ENCODE assay signal across 1 cellular context in genomic region chr16:69435977-69436729, GRCh38.
TF ChIP-seq lines count a peak whose summit lies in the region.

No MANE protein-coding gene starts in this region.

TF ChIP-seq in HepG2, 621 proteins besides CTCF, POLR2A, EP300 and RAD21 (continued from another document and continues in another):
- no peak for TF ChIP-seq HMGXB4 (CRISPR knock-in tag; IDR thresholded peaks at IDR 0.05; ENCODE audit: borderline replicate concordance in 1 of 2, low read depth in 1 of 2)
- TF ChIP-seq, protein P1, sequence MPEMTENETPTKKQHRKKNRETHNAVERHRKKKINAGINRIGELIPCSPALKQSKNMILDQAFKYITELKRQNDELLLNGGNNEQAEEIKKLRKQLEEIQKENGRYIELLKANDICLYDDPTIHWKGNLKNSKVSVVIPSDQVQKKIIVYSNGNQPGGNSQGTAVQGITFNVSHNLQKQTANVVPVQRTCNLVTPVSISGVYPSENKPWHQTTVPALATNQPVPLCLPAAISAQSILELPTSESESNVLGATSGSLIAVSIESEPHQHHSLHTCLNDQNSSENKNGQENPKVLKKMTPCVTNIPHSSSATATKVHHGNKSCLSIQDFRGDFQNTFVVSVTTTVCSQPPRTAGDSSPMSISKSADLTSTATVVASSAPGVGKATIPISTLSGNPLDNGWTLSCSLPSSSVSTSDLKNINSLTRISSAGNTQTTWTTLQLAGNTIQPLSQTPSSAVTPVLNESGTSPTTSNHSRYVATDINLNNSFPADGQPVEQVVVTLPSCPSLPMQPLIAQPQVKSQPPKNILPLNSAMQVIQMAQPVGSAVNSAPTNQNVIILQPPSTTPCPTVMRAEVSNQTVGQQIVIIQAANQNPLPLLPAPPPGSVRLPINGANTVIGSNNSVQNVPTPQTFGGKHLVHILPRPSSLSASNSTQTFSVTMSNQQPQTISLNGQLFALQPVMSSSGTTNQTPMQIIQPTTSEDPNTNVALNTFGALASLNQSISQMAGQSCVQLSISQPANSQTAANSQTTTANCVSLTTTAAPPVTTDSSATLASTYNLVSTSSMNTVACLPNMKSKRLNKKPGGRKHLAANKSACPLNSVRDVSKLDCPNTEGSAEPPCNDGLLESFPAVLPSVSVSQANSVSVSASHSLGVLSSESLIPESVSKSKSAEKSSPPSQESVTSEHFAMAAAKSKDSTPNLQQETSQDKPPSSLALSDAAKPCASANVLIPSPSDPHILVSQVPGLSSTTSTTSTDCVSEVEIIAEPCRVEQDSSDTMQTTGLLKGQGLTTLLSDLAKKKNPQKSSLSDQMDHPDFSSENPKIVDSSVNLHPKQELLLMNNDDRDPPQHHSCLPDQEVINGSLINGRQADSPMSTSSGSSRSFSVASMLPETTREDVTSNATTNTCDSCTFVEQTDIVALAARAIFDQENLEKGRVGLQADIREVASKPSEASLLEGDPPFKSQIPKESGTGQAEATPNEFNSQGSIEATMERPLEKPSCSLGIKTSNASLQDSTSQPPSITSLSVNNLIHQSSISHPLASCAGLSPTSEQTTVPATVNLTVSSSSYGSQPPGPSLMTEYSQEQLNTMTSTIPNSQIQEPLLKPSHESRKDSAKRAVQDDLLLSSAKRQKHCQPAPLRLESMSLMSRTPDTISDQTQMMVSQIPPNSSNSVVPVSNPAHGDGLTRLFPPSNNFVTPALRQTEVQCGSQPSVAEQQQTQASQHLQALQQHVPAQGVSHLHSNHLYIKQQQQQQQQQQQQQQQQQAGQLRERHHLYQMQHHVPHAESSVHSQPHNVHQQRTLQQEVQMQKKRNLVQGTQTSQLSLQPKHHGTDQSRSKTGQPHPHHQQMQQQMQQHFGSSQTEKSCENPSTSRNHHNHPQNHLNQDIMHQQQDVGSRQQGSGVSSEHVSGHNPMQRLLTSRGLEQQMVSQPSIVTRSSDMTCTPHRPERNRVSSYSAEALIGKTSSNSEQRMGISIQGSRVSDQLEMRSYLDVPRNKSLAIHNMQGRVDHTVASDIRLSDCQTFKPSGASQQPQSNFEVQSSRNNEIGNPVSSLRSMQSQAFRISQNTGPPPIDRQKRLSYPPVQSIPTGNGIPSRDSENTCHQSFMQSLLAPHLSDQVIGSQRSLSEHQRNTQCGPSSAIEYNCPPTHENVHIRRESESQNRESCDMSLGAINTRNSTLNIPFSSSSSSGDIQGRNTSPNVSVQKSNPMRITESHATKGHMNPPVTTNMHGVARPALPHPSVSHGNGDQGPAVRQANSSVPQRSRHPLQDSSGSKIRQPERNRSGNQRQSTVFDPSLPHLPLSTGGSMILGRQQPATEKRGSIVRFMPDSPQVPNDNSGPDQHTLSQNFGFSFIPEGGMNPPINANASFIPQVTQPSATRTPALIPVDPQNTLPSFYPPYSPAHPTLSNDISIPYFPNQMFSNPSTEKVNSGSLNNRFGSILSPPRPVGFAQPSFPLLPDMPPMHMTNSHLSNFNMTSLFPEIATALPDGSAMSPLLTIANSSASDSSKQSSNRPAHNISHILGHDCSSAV (CRISPR knock-in tag; IDR thresholded peaks at IDR 0.05; ENCODE audit: borderline replicate concordance): no peak
- TF ChIP-seq JDP2 (CRISPR knock-in tag; IDR thresholded peaks at IDR 0.05; ENCODE audit: borderline replicate concordance): no peak
- no peak for TF ChIP-seq ZNF709 (CRISPR knock-in tag; IDR thresholded peaks at IDR 0.05)
- no peak for TF ChIP-seq SRSF4 (IDR thresholded peaks at IDR 0.05; ENCODE audit: low read depth, low read length, poor library complexity, severe bottlenecking)
- no peak for TF ChIP-seq MAFK (conservative IDR thresholded peaks at IDR 0.05 in 1 of 2, IDR thresholded peaks at IDR 0.05 in 1 of 2; ENCODE audit: low read length in 2 of 2)
- TF ChIP-seq ZNF441 (CRISPR knock-in tag; IDR thresholded peaks at IDR 0.05; ENCODE audit: borderline replicate concordance): no peak
- peak; percentile 46; the same call in 1 of the 2 replicates for TF ChIP-seq FOSL2 (CRISPR knock-in tag; IDR thresholded peaks at IDR 0.05)
- no peak for TF ChIP-seq ZNF839 (CRISPR knock-in tag; IDR thresholded peaks at IDR 0.05; ENCODE audit: borderline replicate concordance)
- TF ChIP-seq, protein P2, sequence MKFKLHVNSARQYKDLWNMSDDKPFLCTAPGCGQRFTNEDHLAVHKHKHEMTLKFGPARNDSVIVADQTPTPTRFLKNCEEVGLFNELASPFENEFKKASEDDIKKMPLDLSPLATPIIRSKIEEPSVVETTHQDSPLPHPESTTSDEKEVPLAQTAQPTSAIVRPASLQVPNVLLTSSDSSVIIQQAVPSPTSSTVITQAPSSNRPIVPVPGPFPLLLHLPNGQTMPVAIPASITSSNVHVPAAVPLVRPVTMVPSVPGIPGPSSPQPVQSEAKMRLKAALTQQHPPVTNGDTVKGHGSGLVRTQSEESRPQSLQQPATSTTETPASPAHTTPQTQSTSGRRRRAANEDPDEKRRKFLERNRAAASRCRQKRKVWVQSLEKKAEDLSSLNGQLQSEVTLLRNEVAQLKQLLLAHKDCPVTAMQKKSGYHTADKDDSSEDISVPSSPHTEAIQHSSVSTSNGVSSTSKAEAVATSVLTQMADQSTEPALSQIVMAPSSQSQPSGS (CRISPR knock-in tag; IDR thresholded peaks at IDR 0.05): peak; percentile 69; the same call in 1 of the 2 replicates
- no peak for TF ChIP-seq ZNF446 (CRISPR knock-in tag; IDR thresholded peaks at IDR 0.05)
- TF ChIP-seq ZNF780A (CRISPR knock-in tag; IDR thresholded peaks at IDR 0.05): no peak
- no peak for TF ChIP-seq NBN (conservative IDR thresholded peaks at IDR 0.05)
- peak; percentile 80 for TF ChIP-seq PAXIP1 (CRISPR knock-in tag; conservative IDR thresholded peaks at IDR 0.05)
- TF ChIP-seq FOXK2 (IDR thresholded peaks at IDR 0.05): no peak
- peak; percentile 79 for TF ChIP-seq SALL1 (CRISPR knock-in tag; IDR thresholded peaks at IDR 0.05)
- TF ChIP-seq HDAC2 (CRISPR knock-in tag; IDR thresholded peaks at IDR 0.05): peak; percentile 66; the same call in 1 of the 2 replicates
- no peak for TF ChIP-seq ZMAT5 (CRISPR knock-in tag; IDR thresholded peaks at IDR 0.05; ENCODE audit: borderline replicate concordance, low read depth)
- TF ChIP-seq GATAD1 (CRISPR knock-in tag; IDR thresholded peaks at IDR 0.05): peak; percentile 47
- peak; percentile 45; the same call in 1 of the 2 replicates for TF ChIP-seq SKIL (CRISPR knock-in tag; IDR thresholded peaks at IDR 0.05; ENCODE audit: borderline replicate concordance)
- TF ChIP-seq ERF (CRISPR knock-in tag; IDR thresholded peaks at IDR 0.05): peak; percentile 43; the same call in 1 of the 2 replicates
- TF ChIP-seq ZNF138 (CRISPR knock-in tag; IDR thresholded peaks at IDR 0.05; ENCODE audit: low read depth): no peak
- no peak for TF ChIP-seq ZNF777 (CRISPR knock-in tag; IDR thresholded peaks at IDR 0.05)
- TF ChIP-seq TARDBP (CRISPR knock-in tag; IDR thresholded peaks at IDR 0.05): peak; percentile 39; the same call in 1 of the 2 replicates
- TF ChIP-seq ATF7-NPFF (CRISPR knock-in tag; IDR thresholded peaks at IDR 0.05; ENCODE audit: low read depth): no peak
- TF ChIP-seq PAWR (CRISPR knock-in tag; IDR thresholded peaks at IDR 0.05; ENCODE audit: borderline replicate concordance): no peak
- TF ChIP-seq GRHL1 (CRISPR knock-in tag; conservative IDR thresholded peaks at IDR 0.05): no peak
- TF ChIP-seq, protein P3, sequence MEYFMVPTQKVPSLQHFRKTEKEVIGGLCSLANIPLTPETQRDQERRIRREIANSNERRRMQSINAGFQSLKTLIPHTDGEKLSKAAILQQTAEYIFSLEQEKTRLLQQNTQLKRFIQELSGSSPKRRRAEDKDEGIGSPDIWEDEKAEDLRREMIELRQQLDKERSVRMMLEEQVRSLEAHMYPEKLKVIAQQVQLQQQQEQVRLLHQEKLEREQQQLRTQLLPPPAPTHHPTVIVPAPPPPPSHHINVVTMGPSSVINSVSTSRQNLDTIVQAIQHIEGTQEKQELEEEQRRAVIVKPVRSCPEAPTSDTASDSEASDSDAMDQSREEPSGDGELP (IDR thresholded peaks at IDR 0.05; ENCODE audit: borderline replicate concordance, low read depth): peak; percentile 97
- no peak for TF ChIP-seq JUND (CRISPR knock-in tag; IDR thresholded peaks at IDR 0.05)
- TF ChIP-seq ZNF331 (CRISPR knock-in tag; IDR thresholded peaks at IDR 0.05): peak; percentile 59; the same call in 1 of the 2 replicates
- no peak for TF ChIP-seq ZNF569 (CRISPR knock-in tag; IDR thresholded peaks at IDR 0.05; ENCODE audit: borderline replicate concordance)
- no peak for TF ChIP-seq TAF1 (CRISPR knock-in tag; IDR thresholded peaks at IDR 0.05)
- no peak for TF ChIP-seq ZKSCAN1 (IDR thresholded peaks at IDR 0.05; ENCODE audit: low read length)
- peak; percentile 58; the same call in 1 of the 2 replicates for TF ChIP-seq SIX1 (CRISPR knock-in tag; IDR thresholded peaks at IDR 0.05; ENCODE audit: borderline replicate concordance)
- TF ChIP-seq ZNF720 (CRISPR knock-in tag; IDR thresholded peaks at IDR 0.05): no peak
- no peak for TF ChIP-seq YY1 (IDR thresholded peaks at IDR 0.05; ENCODE audit: insufficient read depth, insufficient replicate concordance, low read depth, low read length)
